Comparison of ENCODE assay signal across 1 cellular context in the genomic region with DNA sequence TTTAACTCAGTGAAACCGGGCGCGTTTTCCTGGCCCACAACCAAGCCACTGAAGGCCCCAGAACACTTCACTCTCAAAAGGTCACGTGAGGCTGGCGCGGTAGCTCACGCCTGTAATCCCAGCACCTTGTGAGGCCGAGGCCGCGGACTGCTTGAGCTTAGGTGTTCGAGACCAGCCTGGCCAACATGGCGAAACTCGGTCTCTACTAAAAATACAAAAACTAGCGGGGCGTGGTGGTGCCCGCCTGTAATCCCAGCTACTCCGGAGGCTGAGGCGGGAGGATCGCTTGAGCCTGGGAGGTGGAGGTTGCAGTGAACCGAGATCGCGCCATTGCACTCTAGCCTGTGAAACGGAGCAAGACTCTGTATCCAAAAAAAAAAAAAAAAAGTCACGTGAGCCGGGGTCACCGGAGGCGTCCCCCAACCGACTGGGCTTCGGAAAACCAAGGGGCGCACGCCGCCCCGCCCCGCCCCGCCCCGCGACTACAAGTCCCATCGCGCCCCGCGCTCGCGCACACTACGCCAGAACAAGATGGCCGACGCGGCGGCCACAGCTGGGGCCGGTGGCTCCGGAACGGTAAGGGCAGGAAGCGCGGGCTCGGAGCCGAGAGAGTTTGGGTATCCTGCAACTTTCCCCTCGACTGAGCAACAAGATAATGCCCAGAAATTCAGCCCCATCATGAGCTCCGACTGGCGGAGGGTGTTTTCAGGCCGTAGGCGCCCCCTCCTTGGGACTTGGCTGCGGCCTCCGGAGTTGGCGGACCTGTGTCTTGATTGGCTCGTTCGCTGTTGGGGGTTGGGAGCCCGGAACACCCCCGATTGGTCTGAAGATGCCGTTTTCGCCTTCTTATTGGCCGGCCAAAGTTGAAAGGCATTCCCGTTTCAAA.
A peak's percentile ranks its signal among the peaks of the same experiment; 100 is the strongest.
TF ChIP-seq lines count a peak whose summit lies in the region.

A gene with protein sequence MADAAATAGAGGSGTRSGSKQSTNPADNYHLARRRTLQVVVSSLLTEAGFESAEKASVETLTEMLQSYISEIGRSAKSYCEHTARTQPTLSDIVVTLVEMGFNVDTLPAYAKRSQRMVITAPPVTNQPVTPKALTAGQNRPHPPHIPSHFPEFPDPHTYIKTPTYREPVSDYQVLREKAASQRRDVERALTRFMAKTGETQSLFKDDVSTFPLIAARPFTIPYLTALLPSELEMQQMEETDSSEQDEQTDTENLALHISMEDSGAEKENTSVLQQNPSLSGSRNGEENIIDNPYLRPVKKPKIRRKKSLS (plus strand): TSS at position 514 of the 886 bp plus-strand sequence. CDS start 18 bp downstream, at position 532.

TF ChIP-seq in K562, 482 proteins besides CTCF, POLR2A, EP300 and RAD21 (continued from another document and continues in another):
- TF ChIP-seq, protein P1, sequence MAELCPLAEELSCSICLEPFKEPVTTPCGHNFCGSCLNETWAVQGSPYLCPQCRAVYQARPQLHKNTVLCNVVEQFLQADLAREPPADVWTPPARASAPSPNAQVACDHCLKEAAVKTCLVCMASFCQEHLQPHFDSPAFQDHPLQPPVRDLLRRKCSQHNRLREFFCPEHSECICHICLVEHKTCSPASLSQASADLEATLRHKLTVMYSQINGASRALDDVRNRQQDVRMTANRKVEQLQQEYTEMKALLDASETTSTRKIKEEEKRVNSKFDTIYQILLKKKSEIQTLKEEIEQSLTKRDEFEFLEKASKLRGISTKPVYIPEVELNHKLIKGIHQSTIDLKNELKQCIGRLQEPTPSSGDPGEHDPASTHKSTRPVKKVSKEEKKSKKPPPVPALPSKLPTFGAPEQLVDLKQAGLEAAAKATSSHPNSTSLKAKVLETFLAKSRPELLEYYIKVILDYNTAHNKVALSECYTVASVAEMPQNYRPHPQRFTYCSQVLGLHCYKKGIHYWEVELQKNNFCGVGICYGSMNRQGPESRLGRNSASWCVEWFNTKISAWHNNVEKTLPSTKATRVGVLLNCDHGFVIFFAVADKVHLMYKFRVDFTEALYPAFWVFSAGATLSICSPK (IDR thresholded peaks at IDR 0.05; ENCODE audit: borderline replicate concordance), result no peak
- TF ChIP-seq BMI1 (IDR thresholded peaks at IDR 0.05; ENCODE audit: low read length), result no peak
- TF ChIP-seq NCOA2 (IDR thresholded peaks at IDR 0.05; ENCODE audit: partially characterized antibody in 2 of 2), result no peak
- 0 out of 2 replicates have a peak, but pooled peaks have one; percentile 59 for TF ChIP-seq BCOR (IDR thresholded peaks at IDR 0.05)
- no peak; the same call in 1 of the 2 replicates for TF ChIP-seq MYNN (IDR thresholded peaks at IDR 0.05)
- no peak for TF ChIP-seq MYNN (CRISPR knock-in tag; IDR thresholded peaks at IDR 0.05)
- peak; percentile 73; the same call in 1 of the 2 replicates for TF ChIP-seq HDAC2 (IDR thresholded peaks at IDR 0.05)
- TF ChIP-seq ZNF23 (CRISPR knock-in tag; IDR thresholded peaks at IDR 0.05), result no peak
- TF ChIP-seq MTA3 (IDR thresholded peaks at IDR 0.05; ENCODE audit: borderline replicate concordance), result peak; percentile 77; the same call in 1 of the 2 replicates
- TF ChIP-seq SIN3A (IDR thresholded peaks at IDR 0.05; ENCODE audit: borderline replicate concordance in 2 of 2, control insufficient read depth in 1 of 2, low read depth in 2 of 2, low read length in 2 of 2), result peak; percentile 96 to 97
- TF ChIP-seq NELFE (IDR thresholded peaks at IDR 0.05; ENCODE audit: insufficient read depth, insufficient read length), result no peak
- TF ChIP-seq RFX1 (IDR thresholded peaks at IDR 0.05), result no peak
- TF ChIP-seq FOSL1 (tag; conservative IDR thresholded peaks at IDR 0.05), result no peak
- peak in 1 of 2 experiments; percentile 98; a peak in 3 of 4 replicates for TF ChIP-seq FOXK2 (conservative IDR thresholded peaks at IDR 0.05 in 1 of 2, IDR thresholded peaks at IDR 0.05 in 1 of 2; ENCODE audit: low read depth in 2 of 2)
- TF ChIP-seq NFE2L1 (tag; IDR thresholded peaks at IDR 0.05; ENCODE audit: borderline replicate concordance, low read depth), result no peak
- TF ChIP-seq TCF3 (CRISPR knock-in tag; IDR thresholded peaks at IDR 0.05), result peak; percentile 29; the same call in 1 of the 2 replicates
- peak; percentile 91 for TF ChIP-seq SP1 (CRISPR knock-in tag; IDR thresholded peaks at IDR 0.05)
- peak; percentile 63; the same call in 1 of the 2 replicates for TF ChIP-seq CTBP1 (IDR thresholded peaks at IDR 0.05; ENCODE audit: borderline replicate concordance)
- TF ChIP-seq MYC (IDR thresholded peaks at IDR 0.05; ENCODE audit: low read depth, low read length), result peak; percentile 86
- TF ChIP-seq MYC (CRISPR knock-in tag; IDR thresholded peaks at IDR 0.05; ENCODE audit: borderline replicate concordance, low read depth), result peak; percentile 68; the same call in 1 of the 2 replicates
- TF ChIP-seq MAFG (tag; conservative IDR thresholded peaks at IDR 0.05), result no peak
- TF ChIP-seq, protein P2, sequence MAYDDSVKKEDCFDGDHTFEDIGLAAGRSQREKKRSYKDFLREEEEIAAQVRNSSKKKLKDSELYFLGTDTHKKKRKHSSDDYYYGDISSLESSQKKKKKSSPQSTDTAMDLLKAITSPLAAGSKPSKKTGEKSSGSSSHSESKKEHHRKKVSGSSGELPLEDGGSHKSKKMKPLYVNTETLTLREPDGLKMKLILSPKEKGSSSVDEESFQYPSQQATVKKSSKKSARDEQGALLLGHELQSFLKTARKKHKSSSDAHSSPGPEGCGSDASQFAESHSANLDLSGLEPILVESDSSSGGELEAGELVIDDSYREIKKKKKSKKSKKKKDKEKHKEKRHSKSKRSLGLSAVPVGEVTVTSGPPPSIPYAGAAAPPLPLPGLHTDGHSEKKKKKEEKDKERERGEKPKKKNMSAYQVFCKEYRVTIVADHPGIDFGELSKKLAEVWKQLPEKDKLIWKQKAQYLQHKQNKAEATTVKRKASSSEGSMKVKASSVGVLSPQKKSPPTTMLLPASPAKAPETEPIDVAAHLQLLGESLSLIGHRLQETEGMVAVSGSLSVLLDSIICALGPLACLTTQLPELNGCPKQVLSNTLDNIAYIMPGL (CRISPR knock-in tag; IDR thresholded peaks at IDR 0.05), result 0 out of 2 replicates have a peak, but pooled peaks have one; percentile 11
- TF ChIP-seq, protein P3, sequence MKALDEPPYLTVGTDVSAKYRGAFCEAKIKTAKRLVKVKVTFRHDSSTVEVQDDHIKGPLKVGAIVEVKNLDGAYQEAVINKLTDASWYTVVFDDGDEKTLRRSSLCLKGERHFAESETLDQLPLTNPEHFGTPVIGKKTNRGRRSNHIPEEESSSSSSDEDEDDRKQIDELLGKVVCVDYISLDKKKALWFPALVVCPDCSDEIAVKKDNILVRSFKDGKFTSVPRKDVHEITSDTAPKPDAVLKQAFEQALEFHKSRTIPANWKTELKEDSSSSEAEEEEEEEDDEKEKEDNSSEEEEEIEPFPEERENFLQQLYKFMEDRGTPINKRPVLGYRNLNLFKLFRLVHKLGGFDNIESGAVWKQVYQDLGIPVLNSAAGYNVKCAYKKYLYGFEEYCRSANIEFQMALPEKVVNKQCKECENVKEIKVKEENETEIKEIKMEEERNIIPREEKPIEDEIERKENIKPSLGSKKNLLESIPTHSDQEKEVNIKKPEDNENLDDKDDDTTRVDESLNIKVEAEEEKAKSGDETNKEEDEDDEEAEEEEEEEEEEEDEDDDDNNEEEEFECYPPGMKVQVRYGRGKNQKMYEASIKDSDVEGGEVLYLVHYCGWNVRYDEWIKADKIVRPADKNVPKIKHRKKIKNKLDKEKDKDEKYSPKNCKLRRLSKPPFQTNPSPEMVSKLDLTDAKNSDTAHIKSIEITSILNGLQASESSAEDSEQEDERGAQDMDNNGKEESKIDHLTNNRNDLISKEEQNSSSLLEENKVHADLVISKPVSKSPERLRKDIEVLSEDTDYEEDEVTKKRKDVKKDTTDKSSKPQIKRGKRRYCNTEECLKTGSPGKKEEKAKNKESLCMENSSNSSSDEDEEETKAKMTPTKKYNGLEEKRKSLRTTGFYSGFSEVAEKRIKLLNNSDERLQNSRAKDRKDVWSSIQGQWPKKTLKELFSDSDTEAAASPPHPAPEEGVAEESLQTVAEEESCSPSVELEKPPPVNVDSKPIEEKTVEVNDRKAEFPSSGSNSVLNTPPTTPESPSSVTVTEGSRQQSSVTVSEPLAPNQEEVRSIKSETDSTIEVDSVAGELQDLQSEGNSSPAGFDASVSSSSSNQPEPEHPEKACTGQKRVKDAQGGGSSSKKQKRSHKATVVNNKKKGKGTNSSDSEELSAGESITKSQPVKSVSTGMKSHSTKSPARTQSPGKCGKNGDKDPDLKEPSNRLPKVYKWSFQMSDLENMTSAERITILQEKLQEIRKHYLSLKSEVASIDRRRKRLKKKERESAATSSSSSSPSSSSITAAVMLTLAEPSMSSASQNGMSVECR (CRISPR knock-in tag; IDR thresholded peaks at IDR 0.05), result peak; percentile 91
- TF ChIP-seq SIRT6 (IDR thresholded peaks at IDR 0.05; ENCODE audit: low read depth, low read length), result no peak
- TF ChIP-seq, protein P4, sequence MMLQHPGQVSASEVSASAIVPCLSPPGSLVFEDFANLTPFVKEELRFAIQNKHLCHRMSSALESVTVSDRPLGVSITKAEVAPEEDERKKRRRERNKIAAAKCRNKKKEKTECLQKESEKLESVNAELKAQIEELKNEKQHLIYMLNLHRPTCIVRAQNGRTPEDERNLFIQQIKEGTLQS (IDR thresholded peaks at IDR 0.05), result no peak; the same call in 1 of the 2 replicates
- TF ChIP-seq, protein P4 (CRISPR knock-in tag; conservative IDR thresholded peaks at IDR 0.05), result 0 out of 2 replicates have a peak, but pooled peaks have one; percentile 3
- TF ChIP-seq, protein P5, sequence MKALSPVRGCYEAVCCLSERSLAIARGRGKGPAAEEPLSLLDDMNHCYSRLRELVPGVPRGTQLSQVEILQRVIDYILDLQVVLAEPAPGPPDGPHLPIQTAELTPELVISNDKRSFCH (CRISPR knock-in tag; IDR thresholded peaks at IDR 0.05), result no peak
- TF ChIP-seq, protein P5 (tag; IDR thresholded peaks at IDR 0.05), result 0 out of 2 replicates have a peak, but pooled peaks have one; percentile 58
- TF ChIP-seq E2F3 (CRISPR knock-in tag; IDR thresholded peaks at IDR 0.05), result no peak
- TF ChIP-seq, protein P6, sequence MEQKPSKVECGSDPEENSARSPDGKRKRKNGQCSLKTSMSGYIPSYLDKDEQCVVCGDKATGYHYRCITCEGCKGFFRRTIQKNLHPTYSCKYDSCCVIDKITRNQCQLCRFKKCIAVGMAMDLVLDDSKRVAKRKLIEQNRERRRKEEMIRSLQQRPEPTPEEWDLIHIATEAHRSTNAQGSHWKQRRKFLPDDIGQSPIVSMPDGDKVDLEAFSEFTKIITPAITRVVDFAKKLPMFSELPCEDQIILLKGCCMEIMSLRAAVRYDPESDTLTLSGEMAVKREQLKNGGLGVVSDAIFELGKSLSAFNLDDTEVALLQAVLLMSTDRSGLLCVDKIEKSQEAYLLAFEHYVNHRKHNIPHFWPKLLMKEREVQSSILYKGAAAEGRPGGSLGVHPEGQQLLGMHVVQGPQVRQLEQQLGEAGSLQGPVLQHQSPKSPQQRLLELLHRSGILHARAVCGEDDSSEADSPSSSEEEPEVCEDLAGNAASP (IDR thresholded peaks at IDR 0.05), result no peak
- TF ChIP-seq ZNF197 (CRISPR knock-in tag; IDR thresholded peaks at IDR 0.05; ENCODE audit: low read depth), result no peak; the same call in 1 of the 2 replicates
- TF ChIP-seq ZBTB17 (CRISPR knock-in tag; IDR thresholded peaks at IDR 0.05), result peak; percentile 77; the same call in 1 of the 2 replicates
- 0 out of 2 replicates have a peak, but pooled peaks have one; percentile 12 for TF ChIP-seq STAT5A (IDR thresholded peaks at IDR 0.05; ENCODE audit: borderline replicate concordance, low read length)
- TF ChIP-seq KDM5B (IDR thresholded peaks at IDR 0.05; ENCODE audit: insufficient replicate concordance, low read depth, low read length), result peak; percentile 100
- no peak for TF ChIP-seq NCOA4 (IDR thresholded peaks at IDR 0.05; ENCODE audit: partially characterized antibody)
- no peak for TF ChIP-seq PTBP1 (IDR thresholded peaks at IDR 0.05; ENCODE audit: low read depth, low read length)
- no peak for TF ChIP-seq ZNF316 (IDR thresholded peaks at IDR 0.05)
- TF ChIP-seq, protein P7, sequence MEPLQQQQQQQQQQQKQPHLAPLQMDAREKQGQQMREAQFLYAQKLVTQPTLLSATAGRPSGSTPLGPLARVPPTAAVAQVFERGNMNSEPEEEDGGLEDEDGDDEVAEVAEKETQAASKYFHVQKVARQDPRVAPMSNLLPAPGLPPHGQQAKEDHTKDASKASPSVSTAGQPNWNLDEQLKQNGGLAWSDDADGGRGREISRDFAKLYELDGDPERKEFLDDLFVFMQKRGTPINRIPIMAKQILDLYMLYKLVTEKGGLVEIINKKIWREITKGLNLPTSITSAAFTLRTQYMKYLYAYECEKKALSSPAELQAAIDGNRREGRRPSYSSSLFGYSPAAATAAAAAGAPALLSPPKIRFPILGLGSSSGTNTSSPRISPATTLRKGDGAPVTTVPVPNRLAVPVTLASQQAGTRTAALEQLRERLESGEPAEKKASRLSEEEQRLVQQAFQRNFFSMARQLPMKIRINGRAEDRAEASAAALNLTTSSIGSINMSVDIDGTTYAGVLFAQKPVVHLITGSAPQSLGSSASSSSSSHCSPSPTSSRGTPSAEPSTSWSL (CRISPR knock-in tag; IDR thresholded peaks at IDR 0.05; ENCODE audit: borderline replicate concordance), result no peak
- TF ChIP-seq ZNF347 (CRISPR knock-in tag; IDR thresholded peaks at IDR 0.05; ENCODE audit: low read depth), result no peak
- TF ChIP-seq GABPA (tag; conservative IDR thresholded peaks at IDR 0.05; ENCODE audit: low read depth), result peak; percentile 75
- TF ChIP-seq PHB (CRISPR knock-in tag; IDR thresholded peaks at IDR 0.05), result 0 out of 2 replicates have a peak, but pooled peaks have one; percentile 58
- no peak for TF ChIP-seq ZNF174 (CRISPR knock-in tag; IDR thresholded peaks at IDR 0.05)
- no peak for TF ChIP-seq ZNF436 (CRISPR knock-in tag; IDR thresholded peaks at IDR 0.05)
- TF ChIP-seq MTF1 (CRISPR knock-in tag; IDR thresholded peaks at IDR 0.05; ENCODE audit: borderline replicate concordance), result no peak
- TF ChIP-seq KDM2B (CRISPR knock-in tag; IDR thresholded peaks at IDR 0.05), result no peak
- TF ChIP-seq, protein P8, sequence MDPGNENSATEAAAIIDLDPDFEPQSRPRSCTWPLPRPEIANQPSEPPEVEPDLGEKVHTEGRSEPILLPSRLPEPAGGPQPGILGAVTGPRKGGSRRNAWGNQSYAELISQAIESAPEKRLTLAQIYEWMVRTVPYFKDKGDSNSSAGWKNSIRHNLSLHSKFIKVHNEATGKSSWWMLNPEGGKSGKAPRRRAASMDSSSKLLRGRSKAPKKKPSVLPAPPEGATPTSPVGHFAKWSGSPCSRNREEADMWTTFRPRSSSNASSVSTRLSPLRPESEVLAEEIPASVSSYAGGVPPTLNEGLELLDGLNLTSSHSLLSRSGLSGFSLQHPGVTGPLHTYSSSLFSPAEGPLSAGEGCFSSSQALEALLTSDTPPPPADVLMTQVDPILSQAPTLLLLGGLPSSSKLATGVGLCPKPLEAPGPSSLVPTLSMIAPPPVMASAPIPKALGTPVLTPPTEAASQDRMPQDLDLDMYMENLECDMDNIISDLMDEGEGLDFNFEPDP (CRISPR knock-in tag; IDR thresholded peaks at IDR 0.05), result no peak
- no peak for TF ChIP-seq ZNF133 (CRISPR knock-in tag; IDR thresholded peaks at IDR 0.05)
- TF ChIP-seq ELF1 (tag; IDR thresholded peaks at IDR 0.05), result peak; percentile 86
- TF ChIP-seq ZNF124 (CRISPR knock-in tag; IDR thresholded peaks at IDR 0.05), result no peak
- no peak for TF ChIP-seq ZNF253 (CRISPR knock-in tag; conservative IDR thresholded peaks at IDR 0.05)
- TF ChIP-seq ZNF766 (CRISPR knock-in tag; conservative IDR thresholded peaks at IDR 0.05), result peak; percentile 92
- TF ChIP-seq FOXA3 (CRISPR knock-in tag; conservative IDR thresholded peaks at IDR 0.05 in 1 of 2, IDR thresholded peaks at IDR 0.05 in 1 of 2), result no peak
